26 cellular contexts compared by ENCODE assay signal in genomic region chr1:113836534-113836933, GRCh38. TPM values are rescaled to one million over a fixed set of nuclear protein-coding genes. Genes with fewer than 3 reads are reported as not detected.
"Had no signal": no experiment of that assay in that cellular context is flagged by ENCODE, and none has a peak within 500 bp of the region (broad histone marks: within the 10 kb centered on the region; RNA-seq: fewer than 3 reads in every experiment).

No MANE protein-coding gene starts in this region.

- H3K27ac Mint-ChIP-seq: nephron; stimulated activated naive CD8-positive, alpha-beta T cell treated with anti-CD3 and anti-CD28 coated beads, Interleukin-15, amount 100 ng/mL, for 72 hours; type B pancreatic cell had no signal

- ATAC-seq: left colon; left lung; lower lobe of right lung; naive thymus-derived CD8-positive, alpha-beta T cell; psoas muscle; stimulated activated memory B cell treated with anti-CD40 and anti-IgM and Interleukin-4, amounts not matched to agents 10 μg/mL and 1 μg/mL and 100 μg/mL, for 72 hours; stimulated activated naive CD8-positive, alpha-beta T cell treated with anti-CD3 and anti-CD28 coated beads, Interleukin-15, amount 100 ng/mL, for 72 hours had no signal

- H3K9ac ChIP-seq: parathyroid adenoma had no signal

- H3K27ac ChIP-seq: left lung, lower lobe of right lung, parathyroid adenoma, psoas muscle, sigmoid colon, tibial nerve, uterus had no signal

- H2AFZ ChIP-seq: parathyroid adenoma had no signal

- H3K27me3 ChIP-seq: left lung, sigmoid colon, spleen, tibial nerve, uterus had no signal

- H3K36me3 ChIP-seq: sigmoid colon, tibial nerve, uterus had no signal

- H3K9me3 Mint-ChIP-seq: immature natural killer cell; naive thymus-derived CD8-positive, alpha-beta T cell; stimulated activated memory B cell treated with anti-CD40 and anti-IgM and Interleukin-4, amounts not matched to agents 10 μg/mL and 1 μg/mL and 100 μg/mL, for 72 hours; stimulated activated naive CD8-positive, alpha-beta T cell treated with anti-CD3 and anti-CD28 coated beads, Interleukin-15, amount 100 ng/mL, for 72 hours; type B pancreatic cell had no signal

- H3K4me1 Mint-ChIP-seq: nephron; neural crest cell; stimulated activated memory B cell treated with anti-CD40 and anti-IgM and Interleukin-4, amounts not matched to agents 10 μg/mL and 1 μg/mL and 100 μg/mL, for 72 hours; stimulated activated naive CD8-positive, alpha-beta T cell treated with anti-CD3 and anti-CD28 coated beads, Interleukin-15, amount 100 ng/mL, for 72 hours had no signal

- H3K9me3 ChIP-seq: left lung, lower lobe of right lung, psoas muscle, sigmoid colon, spleen, tibial nerve, uterus had no signal

- H3K4me1 ChIP-seq: lower lobe of right lung, parathyroid adenoma, psoas muscle, uterus had no signal

- H3K79me2 ChIP-seq: parathyroid adenoma had no signal

- H3K4me3 Mint-ChIP-seq: immature natural killer cell; naive thymus-derived CD8-positive, alpha-beta T cell; nephron; neural crest cell; stimulated activated memory B cell treated with anti-CD40 and anti-IgM and Interleukin-4, amounts not matched to agents 10 μg/mL and 1 μg/mL and 100 μg/mL, for 72 hours; stimulated activated naive CD8-positive, alpha-beta T cell treated with anti-CD3 and anti-CD28 coated beads, Interleukin-15, amount 100 ng/mL, for 72 hours; type B pancreatic cell had no signal

- H3K27me3 Mint-ChIP-seq: naive thymus-derived CD8-positive, alpha-beta T cell; stimulated activated memory B cell treated with anti-CD40 and anti-IgM and Interleukin-4, amounts not matched to agents 10 μg/mL and 1 μg/mL and 100 μg/mL, for 72 hours; stimulated activated naive CD8-positive, alpha-beta T cell treated with anti-CD3 and anti-CD28 coated beads, Interleukin-15, amount 100 ng/mL, for 72 hours had no signal

- DNase-seq: hypothalamus; immature natural killer cell; kidney; left colon; left lung; lower lobe of right lung; mammary epithelial cell; mesenchymal stem cell; naive thymus-derived CD8-positive, alpha-beta T cell; occipital lobe; psoas muscle; sigmoid colon; small intestine; spleen; stimulated activated CD4-positive, alpha-beta T cell treated with anti-CD3 and anti-CD28 coated beads, Interleukin-4, amount 100 ng/mL, for 24 hours; stimulated activated naive CD4-positive, alpha-beta T cell treated with Interleukin-2 at 50 U/mL for 16 hours; stimulated activated naive CD8-positive, alpha-beta T cell treated with anti-CD3 and anti-CD28 coated beads, Interleukin-15, amount 100 ng/mL, for 72 hours; substantia nigra; uterus had no signal

- H3K36me3 Mint-ChIP-seq: type B pancreatic cell had no signal

- H3K4me3 ChIP-seq: left lung, lower lobe of right lung, psoas muscle, sigmoid colon, spleen, tibial nerve, uterus had no signal

RNA-seq across cellular contexts. Expression of gene PTPN22, which starts 35.0 kb away (rescaled TPM):
- total RNA-seq: neural crest cell, osteocyte had no signal
